ENCODE assay signal across 9 cellular contexts in the genomic region with DNA sequence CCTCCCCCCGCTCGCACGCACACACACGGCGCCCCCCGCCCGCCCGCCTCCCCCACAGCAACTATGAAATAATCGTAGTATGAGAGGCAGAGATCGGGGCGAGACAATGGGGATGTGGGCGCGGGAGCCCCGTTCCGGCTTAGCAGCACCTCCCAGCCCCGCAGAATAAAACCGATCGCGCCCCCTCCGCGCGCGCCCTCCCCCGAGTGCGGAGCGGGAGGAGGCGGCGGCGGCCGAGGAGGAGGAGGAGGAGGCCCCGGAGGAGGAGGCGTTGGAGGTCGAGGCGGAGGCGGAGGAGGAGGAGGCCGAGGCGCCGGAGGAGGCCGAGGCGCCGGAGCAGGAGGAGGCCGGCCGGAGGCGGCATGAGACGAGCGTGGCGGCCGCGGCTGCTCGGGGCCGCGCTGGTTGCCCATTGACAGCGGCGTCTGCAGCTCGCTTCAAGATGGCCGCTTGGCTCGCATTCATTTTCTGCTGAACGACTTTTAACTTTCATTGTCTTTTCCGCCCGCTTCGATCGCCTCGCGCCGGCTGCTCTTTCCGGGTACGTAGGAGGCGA. TPM values are rescaled to one million over a fixed set of nuclear protein-coding genes. Genes with fewer than 3 reads are reported as not detected.
DNase-seq lines count a peak whose midpoint lies in the region; ATAC-seq and TF ChIP-seq lines count a peak whose summit lies in the region.
"Had no signal": no experiment of that assay in that cellular context is flagged by ENCODE, and none has a peak within 500 bp of the region (broad histone marks: within the 10 kb centered on the region; RNA-seq: fewer than 3 reads in every experiment).

No MANE protein-coding gene starts in this region.

- H3K14ac ChIP-seq in H9 (ENCODE audit: insufficient read depth, low read length) = peak overlapping the region; percentile 92; the same call in 1 of the 2 replicates

- H3K9me3 ChIP-seq in H9 (ENCODE audit: control insufficient read depth, low read depth, low read length) (no peaks in the 10 kb centered on the region), upper lobe of left lung (no peaks in the 10 kb centered on the region)

- no peak overlapping the region for H3K4ac ChIP-seq in H9 (ENCODE audit: low read depth, low read length)

- peak overlapping the region; percentile 44 for H3K4me2 ChIP-seq in H9 (ENCODE audit: insufficient read depth, insufficient read length, low read length)

- no peak overlapping the region for H2AFZ ChIP-seq in H9 (ENCODE audit: low read length)

- peak in 1 of 4 donors; percentile 59 for TF ChIP-seq POLR2A in upper lobe of left lung (IDR thresholded peaks at IDR 0.05)

- H3K4me3 ChIP-seq in fibroblast of pulmonary artery (replicated peaks; ENCODE audit: low read depth, low read length) (peak overlapping the region; percentile 65), upper lobe of left lung (peak overlapping the region; percentile 77 to 94 (median 91))

- H3K27ac ChIP-seq in H9 (ENCODE audit: insufficient read length, low read depth, low read length) (no peak overlapping the region), upper lobe of left lung (peak overlapping the region; percentile 85 to 97 (median 92))

- H3K79me2 ChIP-seq in H9 (ENCODE audit: insufficient read depth, low read length) = no peaks in the 10 kb centered on the region

- H4K20me1 ChIP-seq in H9 (ENCODE audit: control insufficient read depth, insufficient read depth, insufficient read length) = no peaks in the 10 kb centered on the region

- no peak overlapping the region for H4K91ac ChIP-seq in H9 (ENCODE audit: insufficient read length, low read depth, low read length)

- H3K4me3 Mint-ChIP-seq in H9 = peak overlapping the region; percentile 70 to 82
- H3K4me3 Mint-ChIP-seq in natural killer cell = peak overlapping the region; percentile 84

- no peak overlapping the region for H3K27ac Mint-ChIP-seq in H9
- H3K27ac Mint-ChIP-seq in natural killer cell = peak overlapping the region in 1 of 2 donors; percentile 89

- H2AK5ac ChIP-seq in H9 (ENCODE audit: insufficient read length, low read length) = no peak overlapping the region

- TF ChIP-seq CTCF in H9 (conservative IDR thresholded peaks at IDR 0.05) = no peak
- TF ChIP-seq CTCF in fibroblast of pulmonary artery (IDR thresholded peaks at IDR 0.05; ENCODE audit: low read length, missing control alignments) = no peak
- TF ChIP-seq CTCF in natural killer cell (IDR thresholded peaks at IDR 0.05) = no peak
- peak in 2 of 6 experiments; percentile 17 to 18 for TF ChIP-seq CTCF in upper lobe of left lung (IDR thresholded peaks at IDR 0.05)

- peaks cover 42 to 61% of the 10 kb centered on the region in 2 experiments for H3K4me1 Mint-ChIP-seq in H9
- H3K4me1 Mint-ChIP-seq in natural killer cell = peaks cover 44 to 60% of the 10 kb centered on the region in 2 donors

- H3K27me3 Mint-ChIP-seq in H9 (ENCODE audit: low read depth) = peaks cover 84% of the 10 kb centered on the region
- H3K27me3 Mint-ChIP-seq in natural killer cell (ENCODE audit: low read depth in 2 of 2) = peaks cover 16 to 30% of the 10 kb centered on the region in 2 donors

- no peak overlapping the region for H3T11ph ChIP-seq in H9 (ENCODE audit: low read length)

- H2BK120ac ChIP-seq in H9 (ENCODE audit: low read depth, low read length, poor library complexity, severe bottlenecking) = no peak overlapping the region

- H3K27me3 ChIP-seq in H9 (ENCODE audit: insufficient read depth, low read length) = peaks cover 53% of the 10 kb centered on the region
- H3K27me3 ChIP-seq in upper lobe of left lung = peaks cover 0 to 3% (median 1%) of the 10 kb centered on the region in 4 donors

- ATAC-seq in natural killer cell = peak; percentile 37 to 64 (median 55)
- ATAC-seq in upper lobe of left lung (ENCODE audit: low FRiP score in 2 of 2) = peak; percentile 64 to 73
- no peak for ATAC-seq in HG02763 (IDR thresholded peaks at IDR 0.05; ENCODE audit: unreplicated experiment)

- H3K56ac ChIP-seq in H9 (ENCODE audit: insufficient read length, low read depth, low read length) = no peak overlapping the region

- no peak overlapping the region for H2BK15ac ChIP-seq in H9 (ENCODE audit: low read depth, low read length)

- no peak overlapping the region for H2BK12ac ChIP-seq in H9 (ENCODE audit: insufficient read length, low read depth, low read length)

- no CpG with 5 or more reads among the region's 68 CpGs for WGBS in H9 (ENCODE audit: extremely low coverage, insufficient read length, low lambda C conversion rate)
- 1% methylated on average over 51 of the region's 68 CpGs; no CpG with 5 or more reads in 1 of the 2 donors for WGBS in upper lobe of left lung, 2 donors

- H3K9ac ChIP-seq in H9 (ENCODE audit: extremely low read depth, insufficient read length, low read length) = no peak overlapping the region

- H3K23me2 ChIP-seq in H9 (ENCODE audit: insufficient read length, low read depth, low read length, poor library complexity, severe bottlenecking) = peaks cover 12% of the 10 kb centered on the region

- intact Hi-C loops in natural killer cell (cut with micrococcal nuclease) = loop anchor here (5.0 to 10.0 kb wide), 2 partner anchors 319 to 394 kb away; a partner anchor contains a TSS

- H3K18ac ChIP-seq in H9 (ENCODE audit: insufficient read length, low read depth, low read length) = peak overlapping the region; percentile 47

- H3K9me3 Mint-ChIP-seq in H9 (peaks cover 4 to 5% of the 10 kb centered on the region in 2 experiments; a peak in 2 of 5 replicates), natural killer cell (no peaks in the 10 kb centered on the region)

- H2BK20ac ChIP-seq in H9 (ENCODE audit: low read depth, low read length, poor library complexity, severe bottlenecking) = no peak overlapping the region

- no peaks in the 10 kb centered on the region for H3K36me3 ChIP-seq in upper lobe of left lung

- no peak overlapping the region for H4K8ac ChIP-seq in H9 (replicated peaks; ENCODE audit: insufficient read length, low read depth, low read length)

- no peaks in the 10 kb centered on the region for H3K79me1 ChIP-seq in H9 (ENCODE audit: insufficient read depth, low read depth, low read length, poor library complexity, severe bottlenecking)

- H4K5ac ChIP-seq in H9 (ENCODE audit: insufficient read length, low read depth, low read length) = no peak overlapping the region

- no peak overlapping the region for H3K23ac ChIP-seq in H9 (ENCODE audit: insufficient read length, low read depth, low read length)

- DNase-seq in D341Med (ENCODE audit: low spot score) (peak; percentile 79), H9 (peak; percentile 77), activated gamma-delta T cell (lab: John Stamatoyannopoulos, UW) (peak; percentile 51), fibroblast of pulmonary artery (ENCODE audit: low read depth) (peak; percentile 80), natural killer cell (peak; percentile 64), upper lobe of left lung (peak; percentile 40 to 94)

- peaks cover 0 to 2% (median 1%) of the 10 kb centered on the region in 3 experiments; a peak in 3 of 7 replicates for H3K36me3 Mint-ChIP-seq in H9 (ENCODE audit: insufficient read depth in 1 of 3, low read depth in 3 of 3)
- H3K36me3 Mint-ChIP-seq in natural killer cell = no peaks in the 10 kb centered on the region

- H3K4me1 ChIP-seq in H9 (ENCODE audit: insufficient read depth, low read length) = peaks cover 5% of the 10 kb centered on the region; the same call in 1 of the 2 replicates
- peaks cover 38 to 56% (median 48%) of the 10 kb centered on the region in 4 donors for H3K4me1 ChIP-seq in upper lobe of left lung

- no peak for TF ChIP-seq EP300 in upper lobe of left lung (IDR thresholded peaks at IDR 0.05)

- no peak overlapping the region for H2BK5ac ChIP-seq in H9 (ENCODE audit: insufficient read length, low read length)

TF ChIP-seq in PFSK-1, 5 proteins besides CTCF, POLR2A, EP300 and RAD21:
- TF ChIP-seq POLR2AphosphoS5 (IDR thresholded peaks at IDR 0.05; ENCODE audit: low read depth, low read length) (peak; percentile 50), TAF1 (IDR thresholded peaks at IDR 0.05; ENCODE audit: borderline replicate concordance, insufficient read depth, low read length) (peak; percentile 27; the same call in 1 of the 2 replicates), SIN3A (IDR thresholded peaks at IDR 0.05; ENCODE audit: borderline replicate concordance, insufficient read depth, low read length) (no peak), FOXP2 (optimal IDR thresholded peaks at IDR 0.05; ENCODE audit: borderline replicate concordance, extremely low read depth, extremely low read length, insufficient read depth) (peak; percentile 56)
- TF ChIP-seq, protein P1, sequence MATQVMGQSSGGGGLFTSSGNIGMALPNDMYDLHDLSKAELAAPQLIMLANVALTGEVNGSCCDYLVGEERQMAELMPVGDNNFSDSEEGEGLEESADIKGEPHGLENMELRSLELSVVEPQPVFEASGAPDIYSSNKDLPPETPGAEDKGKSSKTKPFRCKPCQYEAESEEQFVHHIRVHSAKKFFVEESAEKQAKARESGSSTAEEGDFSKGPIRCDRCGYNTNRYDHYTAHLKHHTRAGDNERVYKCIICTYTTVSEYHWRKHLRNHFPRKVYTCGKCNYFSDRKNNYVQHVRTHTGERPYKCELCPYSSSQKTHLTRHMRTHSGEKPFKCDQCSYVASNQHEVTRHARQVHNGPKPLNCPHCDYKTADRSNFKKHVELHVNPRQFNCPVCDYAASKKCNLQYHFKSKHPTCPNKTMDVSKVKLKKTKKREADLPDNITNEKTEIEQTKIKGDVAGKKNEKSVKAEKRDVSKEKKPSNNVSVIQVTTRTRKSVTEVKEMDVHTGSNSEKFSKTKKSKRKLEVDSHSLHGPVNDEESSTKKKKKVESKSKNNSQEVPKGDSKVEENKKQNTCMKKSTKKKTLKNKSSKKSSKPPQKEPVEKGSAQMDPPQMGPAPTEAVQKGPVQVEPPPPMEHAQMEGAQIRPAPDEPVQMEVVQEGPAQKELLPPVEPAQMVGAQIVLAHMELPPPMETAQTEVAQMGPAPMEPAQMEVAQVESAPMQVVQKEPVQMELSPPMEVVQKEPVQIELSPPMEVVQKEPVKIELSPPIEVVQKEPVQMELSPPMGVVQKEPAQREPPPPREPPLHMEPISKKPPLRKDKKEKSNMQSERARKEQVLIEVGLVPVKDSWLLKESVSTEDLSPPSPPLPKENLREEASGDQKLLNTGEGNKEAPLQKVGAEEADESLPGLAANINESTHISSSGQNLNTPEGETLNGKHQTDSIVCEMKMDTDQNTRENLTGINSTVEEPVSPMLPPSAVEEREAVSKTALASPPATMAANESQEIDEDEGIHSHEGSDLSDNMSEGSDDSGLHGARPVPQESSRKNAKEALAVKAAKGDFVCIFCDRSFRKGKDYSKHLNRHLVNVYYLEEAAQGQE (IDR thresholded peaks at IDR 0.05; ENCODE audit: insufficient read depth in 1 of 2, low read depth in 2 of 2, low read length in 2 of 2) = no peak

RNA-seq across cellular contexts. Expression of a gene that starts 0.3 kb away (rescaled TPM):
- total RNA-seq in H9 (2021) (5.3 and 6.8 TPM in 2 replicates), natural killer cell (10 to 100 TPM; 60.5 to 69.8 (median 66.4) TPM), upper lobe of left lung (10 to 100 TPM; 13.0 to 73.3 (median 41.5) TPM)
- polyA plus RNA-seq in PFSK-1 (2012; ENCODE audit: insufficient read length, low read depth) = 46.9 TPM

RNA-seq across cellular contexts. Expression of a gene that starts 5.0 kb away (rescaled TPM):
- total RNA-seq in H9 (2021) (2.4 and 5.1 TPM in 2 replicates), natural killer cell (10 to 100 TPM; 43.1 to 48.3 (median 44.2) TPM), upper lobe of left lung (100 to 1,000 TPM in 1 of 6 donors, 10 to 100 TPM in 5; 11.0 to 312 (median 39.6) TPM)
- polyA plus RNA-seq in PFSK-1 (2012; ENCODE audit: insufficient read length, low read depth) = 17.9 TPM

RNA-seq across cellular contexts. Expression of a gene that starts 24.1 kb away (rescaled TPM):
- 0.24 and 0.29 TPM in 2 replicates for total RNA-seq in H9 (2021)
- polyA plus RNA-seq in PFSK-1 (2012; ENCODE audit: insufficient read length, low read depth) = 4.8 TPM
- under 1 TPM in 2 of 3 donors, not detected in 1; 0.35 to 0.79 TPM for total RNA-seq in natural killer cell
- total RNA-seq in upper lobe of left lung = 10 to 100 TPM in 2 of 6 donors, 1 to 10 TPM in 3, under 1 TPM in 1; 0.74 to 44.1 (median 8.7) TPM
- total RNA-seq: dermis microvascular lymphatic vessel endothelial cell had no signal
